ENCODE assay signal across 8 cellular contexts in genomic region chr13:76991432-76991795, GRCh38. TPM values are rescaled to one million over a fixed set of nuclear protein-coding genes. Genes with fewer than 3 reads are reported as not detected.
A peak's percentile ranks its signal among the peaks of the same experiment; 100 is the strongest.
DNase-seq lines count a peak whose midpoint lies in the region; ATAC-seq and TF ChIP-seq lines count a peak whose summit lies in the region.

No MANE protein-coding gene starts in this region.

- peak overlapping the region; percentile 57; the same call in 1 of the 2 replicates for H3K4me2 ChIP-seq in KMS-11

- peaks cover 42% of the 10 kb centered on the region for H3K36me3 Mint-ChIP-seq in CD4-positive, alpha-beta T cell (ENCODE audit: low read depth)
- peaks cover 24% of the 10 kb centered on the region for H3K36me3 Mint-ChIP-seq in activated T-cell treated with anti-CD3 and anti-CD28 coated beads, Interleukin-2, amount 50 U/mL, for 24 hours (ENCODE audit: low read depth)

- in situ Hi-C loops in gastrocnemius medialis (cut with MboI; ENCODE audit: low sequenced_read_pairs in 4 of 4): no loop called here

- CTCF ChIA-PET in CD4-positive, alpha-beta T cell (lab: Charles Lee): interaction anchor here (1.2 to 2.5 kb wide), 3 partner anchors 11 to 112 kb away, joined by 3 to 15 read pairs (median 14); partner anchors contain the start of gene FBXL3

- H3K79me2 ChIP-seq in KMS-11 (ENCODE audit: insufficient read depth, low read depth): no peaks in the 10 kb centered on the region

- TF ChIP-seq CTCF in CD4-positive, alpha-beta T cell (IDR thresholded peaks at IDR 0.05): no peak
- TF ChIP-seq CTCF in KMS-11 (conservative IDR thresholded peaks at IDR 0.05; ENCODE audit: low read depth, low read length): no peak
- no peak for TF ChIP-seq CTCF in fibroblast of villous mesenchyme (IDR thresholded peaks at IDR 0.05; ENCODE audit: insufficient read depth, low read depth, low read length)
- no peak for TF ChIP-seq CTCF in gastrocnemius medialis (IDR thresholded peaks at IDR 0.05 in 4 of 5, conservative IDR thresholded peaks at IDR 0.05 in 1 of 5)

- no peaks in the 10 kb centered on the region for H3K9me3 ChIP-seq in CD4-positive, alpha-beta T cell (ENCODE audit: control insufficient read depth, low read length)
- H3K9me3 ChIP-seq in gastrocnemius medialis: no peaks in the 10 kb centered on the region

- peak overlapping the region; percentile 89 for H3K27ac ChIP-seq in CD4-positive, alpha-beta T cell (ENCODE audit: low read depth, low read length)
- H3K27ac ChIP-seq in KMS-11 (peak overlapping the region; percentile 70; the same call in 1 of the 2 replicates), gastrocnemius medialis (peak overlapping the region; percentile 89 to 95 (median 92))

- POLR2A ChIA-PET in CD4-positive, alpha-beta T cell (lab: Charles Lee): interaction anchor here (0.7 to 5.9 kb wide), 23 partner anchors 9 to 1688 kb away, joined by 3 to 211 read pairs (median 8); partner anchors contain the start of genes COMMD6, FBXL3, KCTD12 and MYCBP2

- no peaks in the 10 kb centered on the region for H3K27me3 ChIP-seq in CD4-positive, alpha-beta T cell (ENCODE audit: control insufficient read depth, insufficient read depth, low read length)
- H3K27me3 ChIP-seq in KMS-11 (ENCODE audit: insufficient read depth, low read depth) (no peaks in the 10 kb centered on the region), gastrocnemius medialis (no peaks in the 10 kb centered on the region)

- peak overlapping the region; percentile 72; the same call in 1 of the 2 replicates for H3K9ac ChIP-seq in KMS-11

- H3K27me3 Mint-ChIP-seq in CD4-positive, alpha-beta T cell: no peaks in the 10 kb centered on the region
- peaks cover 10% of the 10 kb centered on the region for H3K27me3 Mint-ChIP-seq in activated T-cell treated with anti-CD3 and anti-CD28 coated beads, Interleukin-2, amount 50 U/mL, for 24 hours

- H3K4me3 ChIP-seq in KMS-11 (IDR thresholded peaks at IDR 0.05; ENCODE audit: insufficient read depth, low read depth, low read length) (no peak overlapping the region), fibroblast of villous mesenchyme (ENCODE audit: low read depth, low read length) (peak overlapping the region; percentile 93), gastrocnemius medialis (peak overlapping the region; percentile 72 to 92 (median 86))

- peaks cover 55% of the 10 kb centered on the region for H3K4me1 Mint-ChIP-seq in CD4-positive, alpha-beta T cell (ENCODE audit: low read depth)
- peaks cover 38% of the 10 kb centered on the region for H3K4me1 Mint-ChIP-seq in activated T-cell treated with anti-CD3 and anti-CD28 coated beads, Interleukin-2, amount 50 U/mL, for 24 hours (ENCODE audit: low read depth)

- ATAC-seq in CD4-positive, alpha-beta T cell (ENCODE audit: poor library complexity): peak; percentile 62
- peak; percentile 48 for ATAC-seq in GM21447 (IDR thresholded peaks at IDR 0.05; ENCODE audit: unreplicated experiment)
- peak; percentile 4 to 22 for ATAC-seq in gastrocnemius medialis

- peak overlapping the region; percentile 99 for H3K27ac Mint-ChIP-seq in CD4-positive, alpha-beta T cell
- peak overlapping the region; percentile 99 for H3K27ac Mint-ChIP-seq in activated T-cell treated with anti-CD3 and anti-CD28 coated beads, Interleukin-2, amount 50 U/mL, for 24 hours

- DNase-seq in CD4-positive, alpha-beta T cell: peak in 9 of 10 experiments; percentile 42 to 81 (median 54)
- peak; percentile 79 for DNase-seq in activated T-cell treated with anti-CD3 and anti-CD28 coated beads, Interleukin-2, amount 50 U/mL, for 24 hours
- DNase-seq in fibroblast of villous mesenchyme (ENCODE audit: low read depth) (no peak), gastrocnemius medialis (peak in 1 of 2 donors; percentile 40), OCI-M2 (lab: John Stamatoyannopoulos, UW; ENCODE audit: unreplicated experiment) (no peak), NCI-H82 (lab: John Stamatoyannopoulos, UW) (no peak)

- H2AFZ ChIP-seq in KMS-11 (ENCODE audit: low read depth): peak overlapping the region; percentile 84

- TF ChIP-seq POLR2A in gastrocnemius medialis (IDR thresholded peaks at IDR 0.05): no peak

- H3K36me3 ChIP-seq in KMS-11 (ENCODE audit: insufficient read depth) (no peaks in the 10 kb centered on the region), gastrocnemius medialis (peaks cover 0 to 2% of the 10 kb centered on the region in 2 donors)

- H3K4me1 ChIP-seq in KMS-11 (ENCODE audit: low read depth, poor library complexity, severe bottlenecking) (peaks cover 13% of the 10 kb centered on the region), gastrocnemius medialis (peaks cover 14 to 15% of the 10 kb centered on the region in 2 donors)

- peak overlapping the region; percentile 97 for H3K4me3 Mint-ChIP-seq in CD4-positive, alpha-beta T cell
- H3K4me3 Mint-ChIP-seq in activated T-cell treated with anti-CD3 and anti-CD28 coated beads, Interleukin-2, amount 50 U/mL, for 24 hours: peak overlapping the region; percentile 93

- no peaks in the 10 kb centered on the region for H4K20me1 ChIP-seq in KMS-11 (ENCODE audit: insufficient read depth)

- intact Hi-C loops in CD4-positive, alpha-beta T cell (cut with DNase I, micrococcal nuclease): loop anchor here (5.0 to 10.0 kb wide), 5 partner anchors 104 to 1447 kb away; partner anchors contain the start of genes KCTD12 (in 2 of the 2), MYCBP2 (in 2 of the 2), SLAIN1 (in 1 of the 2) and UCHL3 (in 1 of the 2)
- intact Hi-C loops in gastrocnemius medialis (cut with DNase I; ENCODE audit: low total_unique reads): loop anchor here (5.0 kb wide), 1 partner anchor 336 kb away; the partner anchor contains the start of gene MYCBP2

- H3K9me3 Mint-ChIP-seq in CD4-positive, alpha-beta T cell: no peaks in the 10 kb centered on the region
- no peaks in the 10 kb centered on the region for H3K9me3 Mint-ChIP-seq in activated T-cell treated with anti-CD3 and anti-CD28 coated beads, Interleukin-2, amount 50 U/mL, for 24 hours

RNA-seq across cellular contexts. Expression of gene CLN5, which starts 0.5 kb away (rescaled TPM):
- 10 to 100 TPM; 37.4 to 42.9 TPM for total RNA-seq in CD4-positive, alpha-beta T cell
- total RNA-seq in fibroblast of villous mesenchyme (24.5 and 38.4 TPM in 2 replicates), gastrocnemius medialis (10 to 100 TPM in 1 of 4 donors, 1 to 10 TPM in 3; 4.5 to 10.1 (median 7.1) TPM)

RNA-seq across cellular contexts. Expression of gene FBXL3, which starts 35.5 kb away (rescaled TPM):
- total RNA-seq in CD4-positive, alpha-beta T cell: 10 to 100 TPM; 88.7 to 90.4 TPM
- total RNA-seq in fibroblast of villous mesenchyme (53.1 and 61.3 TPM in 2 replicates), gastrocnemius medialis (10 to 100 TPM; 50.6 to 75.6 (median 64.4) TPM)

RNA-seq across cellular contexts. Expression of gene ACOD1, which starts 43.1 kb away (rescaled TPM):
- total RNA-seq in CD4-positive, alpha-beta T cell: not detected
- not detected in 2 replicates for total RNA-seq in fibroblast of villous mesenchyme
- total RNA-seq in gastrocnemius medialis: not detected

Comparison
In these comparisons a context has a peak if more than half of its experiments do, and no peak if none do; other contexts are left out.
1. DNase-seq: peak in CD4-positive, alpha-beta T cell (9 of 10) and activated T-cell treated with anti-CD3 and anti-CD28 coated beads, Interleukin-2, amount 50 U/mL, for 24 hours (single experiment); none in fibroblast of villous mesenchyme (single experiment), OCI-M2 (single experiment) and NCI-H82 (single experiment).
2. Peak in every context shown above with its lines, with median percentiles within 50 percentile points of each other: ATAC-seq and H3K27ac ChIP-seq.